ENCODE assay signal across 14 cellular contexts in genomic region chr2:60966465-60967405, GRCh38. TPM values are rescaled to one million over a fixed set of nuclear protein-coding genes. Genes with fewer than 3 reads are reported as not detected.
DNase-seq lines count a peak whose midpoint lies in the region; ATAC-seq, FAIRE-seq and TF ChIP-seq lines count a peak whose summit lies in the region.
"Had no signal": no experiment of that assay in that cellular context is flagged by ENCODE, and none has a peak within 500 bp of the region (broad histone marks: within the 10 kb centered on the region; RNA-seq: fewer than 3 reads in every experiment).

No MANE protein-coding gene starts in this region.

- peak overlapping the region; percentile 65 for H3K27ac Mint-ChIP-seq in activated CD8-positive, alpha-beta T cell treated with anti-CD3 and anti-CD28 coated beads for 36 hours

- in situ Hi-C loops in brain microvascular endothelial cell (cut with HindIII; ENCODE audit: low pct_ligation_motif_present, low sequenced_read_pairs) = no loop called here

- H3K27me3 Mint-ChIP-seq in activated CD8-positive, alpha-beta T cell treated with anti-CD3 and anti-CD28 coated beads for 36 hours = no peaks in the 10 kb centered on the region

- TF ChIP-seq CTCF in GM12864 (IDR thresholded peaks at IDR 0.05; ENCODE audit: low read depth, low read length, missing control alignments) (no peak), brain microvascular endothelial cell (IDR thresholded peaks at IDR 0.05; ENCODE audit: low read depth, low read length, missing control alignments) (no peak)
- TF ChIP-seq CTCF in activated CD8-positive, alpha-beta T cell treated with anti-CD3 and anti-CD28 coated beads for 36 hours (IDR thresholded peaks at IDR 0.05) = no peak

- H3K36me3 ChIP-seq in brain microvascular endothelial cell (replicated peaks) = no peaks in the 10 kb centered on the region
- H3K36me3 ChIP-seq: ovary had no signal

- no peak overlapping the region for H3K4me3 Mint-ChIP-seq in activated CD8-positive, alpha-beta T cell treated with anti-CD3 and anti-CD28 coated beads for 36 hours

- H3K9me3 Mint-ChIP-seq in activated CD8-positive, alpha-beta T cell treated with anti-CD3 and anti-CD28 coated beads for 36 hours = peaks cover 2% of the 10 kb centered on the region

- intact Hi-C loops in activated CD8-positive, alpha-beta T cell treated with anti-CD3 and anti-CD28 coated beads for 36 hours (cut with micrococcal nuclease) = no loop called here

- CTCF ChIA-PET in activated CD8-positive, alpha-beta T cell treated with anti-CD3 and anti-CD28 coated beads for 36 hours (lab: Charles Lee) = interaction anchor here (1.1 to 2.4 kb wide), 4 partner anchors 11 to 161 kb away, joined by 3 to 10 read pairs (median 6); no protein-coding TSS in a partner anchor

- H3K4me3 ChIP-seq in GM12864 (ENCODE audit: low read depth, low read length) (peak overlapping the region; percentile 1; the same call in 1 of the 2 replicates), brain microvascular endothelial cell (ENCODE audit: low read depth, low read length) (no peak overlapping the region)
- H3K4me3 ChIP-seq: ovary had no signal

- H3K27me3 ChIP-seq in brain microvascular endothelial cell (replicated peaks) = no peaks in the 10 kb centered on the region
- H3K27me3 ChIP-seq: ovary had no signal

- peaks cover 44% of the 10 kb centered on the region for H3K4me1 Mint-ChIP-seq in activated CD8-positive, alpha-beta T cell treated with anti-CD3 and anti-CD28 coated beads for 36 hours (ENCODE audit: low read depth)

- POLR2A ChIA-PET in activated CD8-positive, alpha-beta T cell treated with anti-CD3 and anti-CD28 coated beads for 36 hours (lab: Charles Lee) = interaction anchor here (1.2 to 1.7 kb wide), 2 partner anchors 9 to 11 kb away, joined by 3 to 5 read pairs; no protein-coding TSS in a partner anchor

- H3K27ac ChIP-seq in brain microvascular endothelial cell = no peak overlapping the region
- H3K27ac ChIP-seq: ovary had no signal

- ATAC-seq in GM19328 (IDR thresholded peaks at IDR 0.05; ENCODE audit: unreplicated experiment) (peak; percentile 45), HG02938 (IDR thresholded peaks at IDR 0.05; ENCODE audit: unreplicated experiment) (peak; percentile 68)
- ATAC-seq in activated CD8-positive, alpha-beta T cell treated with anti-CD3 and anti-CD28 coated beads for 36 hours = peak; percentile 40

- peaks cover 15% of the 10 kb centered on the region for H3K36me3 Mint-ChIP-seq in activated CD8-positive, alpha-beta T cell treated with anti-CD3 and anti-CD28 coated beads for 36 hours (ENCODE audit: low read depth)

- DNase-seq in GM12864 (ENCODE audit: low read depth) = no peak
- no peak for DNase-seq in activated CD8-positive, alpha-beta T cell treated with anti-CD3 and anti-CD28 coated beads for 36 hours
- DNase-seq in T1000 (lab: John Stamatoyannopoulos, UW) = no peak
- DNase-seq in HTR-8/SVneo (ENCODE audit: insufficient read length, low spot score) = no peak
- no peak for DNase-seq in brain microvascular endothelial cell
- no peak for DNase-seq in NCI-H748 (lab: John Stamatoyannopoulos, UW; ENCODE audit: unreplicated experiment)
- DNase-seq: activated gamma-delta T cell treated with Interleukin-2 at 50 U/mL for 16 hours; NCI-H1694 treated with DMSO at 0.1 percent for 48 hours; ovary; SK-N-SH; stimulated activated CD4-positive, alpha-beta T cell treated with anti-CD3 and anti-CD28 coated beads, Interleukin-4, amount 100 ng/mL, for 4 hours had no signal

- no peak for FAIRE-seq in HTR-8/SVneo (lab: Jason Lieb, UNC)
- FAIRE-seq: urothelium cell line had no signal

RNA-seq across cellular contexts. Expression of gene PEX13, which starts 50.8 kb away (rescaled TPM):
- 10 to 100 TPM; 15.5 to 16.8 TPM for total RNA-seq in activated CD8-positive, alpha-beta T cell treated with anti-CD3 and anti-CD28 coated beads for 36 hours

RNA-seq across cellular contexts. Expression of gene PUS10, which starts 51.3 kb away (rescaled TPM):
- total RNA-seq in activated CD8-positive, alpha-beta T cell treated with anti-CD3 and anti-CD28 coated beads for 36 hours = 1 to 10 TPM; 7.9 to 8.7 TPM
